8 cellular contexts compared by ENCODE assay signal in genomic region chr6:89819336-89820130, GRCh38. TPM values are rescaled to one million over a fixed set of nuclear protein-coding genes. Genes with fewer than 3 reads are reported as not detected.
A peak's percentile ranks its signal among the peaks of the same experiment; 100 is the strongest.
DNase-seq lines count a peak whose midpoint lies in the region; ATAC-seq and TF ChIP-seq lines count a peak whose summit lies in the region.

A gene with protein sequence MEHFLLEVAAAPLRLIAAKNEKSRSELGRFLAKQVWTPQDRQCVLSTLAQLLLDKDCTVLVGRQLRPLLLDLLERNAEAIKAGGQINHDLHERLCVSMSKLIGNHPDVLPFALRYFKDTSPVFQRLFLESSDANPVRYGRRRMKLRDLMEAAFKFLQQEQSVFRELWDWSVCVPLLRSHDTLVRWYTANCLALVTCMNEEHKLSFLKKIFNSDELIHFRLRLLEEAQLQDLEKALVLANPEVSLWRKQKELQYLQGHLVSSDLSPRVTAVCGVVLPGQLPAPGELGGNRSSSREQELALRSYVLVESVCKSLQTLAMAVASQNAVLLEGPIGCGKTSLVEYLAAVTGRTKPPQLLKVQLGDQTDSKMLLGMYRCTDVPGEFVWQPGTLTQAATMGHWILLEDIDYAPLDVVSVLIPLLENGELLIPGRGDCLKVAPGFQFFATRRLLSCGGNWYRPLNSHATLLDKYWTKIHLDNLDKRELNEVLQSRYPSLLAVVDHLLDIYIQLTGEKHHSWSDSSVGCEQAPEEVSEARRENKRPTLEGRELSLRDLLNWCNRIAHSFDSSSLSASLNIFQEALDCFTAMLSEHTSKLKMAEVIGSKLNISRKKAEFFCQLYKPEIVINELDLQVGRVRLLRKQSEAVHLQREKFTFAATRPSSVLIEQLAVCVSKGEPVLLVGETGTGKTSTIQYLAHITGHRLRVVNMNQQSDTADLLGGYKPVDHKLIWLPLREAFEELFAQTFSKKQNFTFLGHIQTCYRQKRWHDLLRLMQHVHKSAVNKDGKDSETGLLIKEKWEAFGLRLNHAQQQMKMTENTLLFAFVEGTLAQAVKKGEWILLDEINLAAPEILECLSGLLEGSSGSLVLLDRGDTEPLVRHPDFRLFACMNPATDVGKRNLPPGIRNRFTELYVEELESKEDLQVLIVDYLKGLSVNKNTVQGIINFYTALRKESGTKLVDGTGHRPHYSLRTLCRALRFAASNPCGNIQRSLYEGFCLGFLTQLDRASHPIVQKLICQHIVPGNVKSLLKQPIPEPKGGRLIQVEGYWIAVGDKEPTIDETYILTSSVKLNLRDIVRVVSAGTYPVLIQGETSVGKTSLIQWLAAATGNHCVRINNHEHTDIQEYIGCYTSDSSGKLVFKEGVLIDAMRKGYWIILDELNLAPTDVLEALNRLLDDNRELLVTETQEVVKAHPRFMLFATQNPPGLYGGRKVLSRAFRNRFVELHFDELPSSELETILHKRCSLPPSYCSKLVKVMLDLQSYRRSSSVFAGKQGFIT (N-terminal part only) (minus strand): TSS chr6:89819794. CDS start chr6:89819607, 187 bp downstream.

- H3K9me3 ChIP-seq in BLaER1, result no peaks in the 10 kb centered on the region

- H3K27ac Mint-ChIP-seq in activated CD4-positive, alpha-beta T cell treated with anti-CD3 and anti-CD28 coated beads, Interleukin-2, amount 10 ng/mL, durations not matched to agents 24 days and 14 days, result peak within 1 kb of the TSS; percentile 98

- H4K20me1 ChIP-seq in BLaER1, result peaks cover 34% of the 10 kb centered on the region

- H3K36me3 Mint-ChIP-seq in activated CD4-positive, alpha-beta T cell treated with anti-CD3 and anti-CD28 coated beads, Interleukin-2, amount 10 ng/mL, durations not matched to agents 24 days and 14 days (ENCODE audit: low read depth), result peaks cover 11% of the 10 kb centered on the region

- peak within 1 kb of the TSS; percentile 82 for H3K27ac ChIP-seq in BLaER1
- H3K27ac ChIP-seq in coronary artery, result peak within 1 kb of the TSS; percentile 70 to 88
- peak within 1 kb of the TSS; percentile 73 for H3K27ac ChIP-seq in layer of hippocampus (ENCODE audit: low read depth, low read length)

- 0 out of 2 replicates have a peak, but pooled peaks cover 9% of the 10 kb centered on the region for H3K36me3 ChIP-seq in BLaER1

- H3K4me3 ChIP-seq in BLaER1 (peak within 1 kb of the TSS; percentile 80), coronary artery (peak within 1 kb of the TSS; percentile 89)

- peaks cover 4% of the 10 kb centered on the region for H3K9me3 Mint-ChIP-seq in activated CD4-positive, alpha-beta T cell treated with anti-CD3 and anti-CD28 coated beads, Interleukin-2, amount 10 ng/mL, durations not matched to agents 24 days and 14 days

- H3K9ac ChIP-seq in BLaER1, result peak within 1 kb of the TSS; percentile 83

- peak; percentile 97 for ATAC-seq in GM19324 (IDR thresholded peaks at IDR 0.05; ENCODE audit: low FRiP score, unreplicated experiment)
- peak; percentile 97 for ATAC-seq in HG03469 (IDR thresholded peaks at IDR 0.05; ENCODE audit: unreplicated experiment)

- no peaks in the 10 kb centered on the region for H3K27me3 Mint-ChIP-seq in activated CD4-positive, alpha-beta T cell treated with anti-CD3 and anti-CD28 coated beads, Interleukin-2, amount 10 ng/mL, durations not matched to agents 24 days and 14 days

- H3K4me2 ChIP-seq in BLaER1, result peak within 1 kb of the TSS; percentile 73

- H3K27me3 ChIP-seq in BLaER1, result no peaks in the 10 kb centered on the region
- no peaks in the 10 kb centered on the region for H3K27me3 ChIP-seq in layer of hippocampus (ENCODE audit: control insufficient read depth, insufficient read depth, low read length)

- peaks cover 25% of the 10 kb centered on the region for H3K4me1 ChIP-seq in BLaER1

- intact Hi-C loops in activated CD4-positive, alpha-beta T cell treated with anti-CD3 and anti-CD28 coated beads, Interleukin-2, amount 10 ng/mL, durations not matched to agents 24 days and 14 days (cut with micrococcal nuclease), result loop anchor here (1.0 to 10.0 kb wide), 5 partner anchors 10 to 767 kb away; partner anchors contain the start of genes ANKRD6, CASP8AP2 and MAP3K7

- DNase-seq in NCI-H526 treated with DMSO at 0.1 percent for 48 hours (lab: John Stamatoyannopoulos, UW) (peak; percentile 90), coronary artery (ENCODE audit: low spot score) (peak; percentile 94)
- peak; percentile 97 for DNase-seq in activated CD4-positive, alpha-beta T cell treated with anti-CD3 and anti-CD28 coated beads, Interleukin-2, amount 10 ng/mL, durations not matched to agents 24 days and 14 days
- peak; percentile 76 to 81 for DNase-seq in stimulated activated CD4-positive, alpha-beta T cell treated with anti-CD3 and anti-CD28 coated beads, Interleukin-1b, Interleukin-23, amount 100 ng/mL, for 4 hours (ENCODE audit: low read depth in 2 of 2)

- TF ChIP-seq CTCF in coronary artery (IDR thresholded peaks at IDR 0.05), result no peak

- peak within 1 kb of the TSS; percentile 96 for H3K4me3 Mint-ChIP-seq in activated CD4-positive, alpha-beta T cell treated with anti-CD3 and anti-CD28 coated beads, Interleukin-2, amount 10 ng/mL, durations not matched to agents 24 days and 14 days

- peaks cover 21% of the 10 kb centered on the region for H3K4me1 Mint-ChIP-seq in activated CD4-positive, alpha-beta T cell treated with anti-CD3 and anti-CD28 coated beads, Interleukin-2, amount 10 ng/mL, durations not matched to agents 24 days and 14 days

RNA-seq across cellular contexts. Expression of the gene that starts here (rescaled TPM):
- 75.9 and 78.3 TPM in 2 replicates for total RNA-seq in activated CD4-positive, alpha-beta T cell treated with anti-CD3 and anti-CD28 coated beads, Interleukin-2, amount 10 ng/mL, durations not matched to agents 24 days and 14 days

Comparison
In these comparisons a context has a peak if more than half of its experiments do, and no peak if none do; other contexts are left out.
1. Peak in every context shown above with its lines: DNase-seq, ATAC-seq, H3K4me3 ChIP-seq and H3K27ac ChIP-seq.